In the genomic region with DNA sequence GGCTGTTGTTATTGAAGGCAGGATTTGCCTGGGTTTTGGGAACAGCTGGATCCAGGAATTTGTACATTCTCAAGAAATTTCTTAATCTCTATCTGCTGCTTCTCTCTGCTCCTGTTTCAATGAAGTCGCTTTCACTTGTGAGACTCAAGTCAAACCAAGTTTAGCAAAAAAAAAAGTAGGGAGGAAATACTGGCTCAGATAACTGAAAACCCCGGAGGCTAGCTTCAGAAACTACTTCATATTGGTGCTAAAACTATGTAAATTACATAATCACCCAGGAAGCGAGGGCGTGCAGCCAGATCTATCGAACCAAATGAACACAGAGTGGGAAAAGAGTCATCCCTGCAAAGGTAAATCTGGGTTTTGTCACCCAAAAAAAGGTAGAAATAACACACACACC, we compare ENCODE assay signal across 15 cellular contexts.
DNase-seq lines count a peak whose midpoint lies in the region; TF ChIP-seq lines count a peak whose summit lies in the region.
"Had no signal": no experiment of that assay in that cellular context is flagged by ENCODE, and none has a peak within 500 bp of the region (broad histone marks: within the 10 kb centered on the region; RNA-seq: fewer than 3 reads in every experiment).

No MANE protein-coding gene starts in this region.

- H3K27ac ChIP-seq in SK-N-MC (no peak overlapping the region), PC-9 (no peak overlapping the region)
- H3K27ac ChIP-seq: ovary, tibial nerve had no signal

- H3F3A ChIP-seq in PC-9 (ENCODE audit: insufficient read depth, low read depth) = no peaks in the 10 kb centered on the region

- H3K4me1 ChIP-seq in PC-9 (replicated peaks; ENCODE audit: insufficient read depth) = no peaks in the 10 kb centered on the region

- H3K9me3 ChIP-seq in SK-N-MC (ENCODE audit: low read depth, low read length) (no peaks in the 10 kb centered on the region), PC-9 (ENCODE audit: insufficient read depth, low read depth) (no peaks in the 10 kb centered on the region)
- H3K9me3 ChIP-seq: ovary, tibial nerve had no signal

- CTCF ChIA-PET in PC-9 (lab: Charles Lee) = no interaction called here

- POLR2A ChIA-PET in PC-9 (lab: Charles Lee; ENCODE audit: unreplicated experiment) = no interaction called here

- TF ChIP-seq CTCF in foreskin fibroblast (IDR thresholded peaks at IDR 0.05; ENCODE audit: low read depth, low read length) (no peak), PC-9 (conservative IDR thresholded peaks at IDR 0.05) (no peak)

- H4K20me1 ChIP-seq in PC-9 (ENCODE audit: insufficient read depth) = no peaks in the 10 kb centered on the region

- DNase-seq in COLO829 (ENCODE audit: low spot score) (peak; percentile 16), SK-N-MC (ENCODE audit: low read depth, low spot score) (peak; percentile 44), foreskin fibroblast (peak; percentile 6 to 23), occipital lobe (lab: John Stamatoyannopoulos, UW) (peak; percentile 3), PC-9 (no peak)
- DNase-seq in activated effector memory CD4-positive, alpha-beta T cell treated with anti-CD3 and anti-CD28 coated beads, Interleukin-2, amount 50 U/mL, for 16 hours = no peak
- no peak for DNase-seq in activated CD4-positive, alpha-beta T cell treated with anti-CD3 and anti-CD28 coated beads for 48 hours
- DNase-seq in stimulated activated CD4-positive, alpha-beta T cell treated with anti-CD3 and anti-CD28 coated beads, Interleukin-12 subunit alpha, Interleukin-12 subunit beta, amount 100 ng/mL, for 4 hours = no peak
- DNase-seq: dermis blood vessel endothelial cell, DMS79, H7, left colon, MM.1S had no signal

- H3K4me3 ChIP-seq in SK-N-MC (peak overlapping the region; percentile 26; the same call in 1 of the 2 replicates), foreskin fibroblast (ENCODE audit: low read depth in 1 of 2, low read length in 2 of 2) (no peak overlapping the region), PC-9 (no peak overlapping the region)
- H3K4me3 ChIP-seq: ovary, tibial nerve had no signal

- H3K9ac ChIP-seq in SK-N-MC (ENCODE audit: insufficient read length) = no peak overlapping the region

- H3K27me3 ChIP-seq in PC-9 (ENCODE audit: insufficient read depth, low read depth) = peaks cover 76% of the 10 kb centered on the region
- H3K27me3 ChIP-seq: ovary, tibial nerve had no signal

- no peaks in the 10 kb centered on the region for H3K36me3 ChIP-seq in SK-N-MC (ENCODE audit: insufficient read depth, low read length)
- no peaks in the 10 kb centered on the region for H3K36me3 ChIP-seq in PC-9 (ENCODE audit: low read depth)
- H3K36me3 ChIP-seq: ovary, tibial nerve had no signal

- H3K4me2 ChIP-seq in PC-9 = no peak overlapping the region

- no peak overlapping the region for H2AFZ ChIP-seq in PC-9

- BruUV-seq in PC-9 (replicated peaks; lab: Mats Ljungman, UMichigan) = no TSS peak

- H3K79me2 ChIP-seq in PC-9 (ENCODE audit: low read depth) = no peaks in the 10 kb centered on the region

- H3K9me2 ChIP-seq in PC-9 (ENCODE audit: insufficient read depth) = no peaks in the 10 kb centered on the region

- intact Hi-C loops in PC-9 (cut with micrococcal nuclease; ENCODE audit: unreplicated experiment) = no loop called here

Comparison
In these comparisons a context has a peak if more than half of its experiments do, and no peak if none do; other contexts are left out.
1. DNase-seq: peak in COLO829 (single experiment), SK-N-MC (single experiment), foreskin fibroblast (2 of 2) and occipital lobe (single experiment); none in activated effector memory CD4-positive, alpha-beta T cell treated with anti-CD3 and anti-CD28 coated beads, Interleukin-2, amount 50 U/mL, for 16 hours (single experiment), activated CD4-positive, alpha-beta T cell treated with anti-CD3 and anti-CD28 coated beads for 48 hours (single experiment), PC-9 (0 of 2) and stimulated activated CD4-positive, alpha-beta T cell treated with anti-CD3 and anti-CD28 coated beads, Interleukin-12 subunit alpha, Interleukin-12 subunit beta, amount 100 ng/mL, for 4 hours (single experiment).